In genomic region chr17:7831233-7831632, GRCh38 we compare ENCODE assay signal across 19 cellular contexts. TPM values are rescaled to one million over a fixed set of nuclear protein-coding genes. Genes with fewer than 3 reads are reported as not detected.
DNase-seq lines count a peak whose midpoint lies in the region; ATAC-seq lines count a peak whose summit lies in the region.
"Had no signal": no experiment of that assay in that cellular context is flagged by ENCODE, and none has a peak within 500 bp of the region (broad histone marks: within the 10 kb centered on the region; RNA-seq: fewer than 3 reads in every experiment).

No MANE protein-coding gene starts in this region.

- H3K9me3 ChIP-seq in MG63 = no peaks in the 10 kb centered on the region
- H3K9me3 ChIP-seq: BE2C, Caco-2 had no signal

- no peak overlapping the region for H2BK120ac ChIP-seq in mesendoderm (ENCODE audit: low read depth, low read length)

- peaks cover 28% of the 10 kb centered on the region for H3K4me1 Mint-ChIP-seq in central memory CD8-positive, alpha-beta T cell

- no peak overlapping the region for H3K27ac Mint-ChIP-seq in central memory CD8-positive, alpha-beta T cell (ENCODE audit: low read depth)
- H3K27ac Mint-ChIP-seq: GM23338, HFFc6 had no signal

- no peak overlapping the region for H3K27ac ChIP-seq in mesendoderm (ENCODE audit: low read depth, low read length)

- H2BK15ac ChIP-seq in mesendoderm (replicated peaks; ENCODE audit: low read depth) = no peak overlapping the region

- no peak overlapping the region for H3K9ac ChIP-seq in mesendoderm (ENCODE audit: low read length)

- no peak for DNase-seq in central memory CD8-positive, alpha-beta T cell (ENCODE audit: low spot score in 2 of 2)
- DNase-seq in mesenteric fat pad (ENCODE audit: low spot score) (peak; percentile 43), sciatic nerve (ENCODE audit: low spot score) (peak; percentile 33), putamen (ENCODE audit: low spot score) (no peak), MG63 (no peak), mesendoderm (no peak)
- DNase-seq: BE2C; C1 segment of cervical spinal cord; Caco-2; CD4-positive, CD25-positive, alpha-beta regulatory T cell; DMS153; DMS79; GDM1; H7; HFFc6; IMR-90 had no signal

- H3K27me3 ChIP-seq in MG63 (peaks cover 2% of the 10 kb centered on the region; the same call in 1 of the 2 replicates), mesendoderm (ENCODE audit: insufficient read depth, low read length, poor library complexity) (no peaks in the 10 kb centered on the region)
- H3K27me3 ChIP-seq: BE2C had no signal

- ATAC-seq in central memory CD8-positive, alpha-beta T cell (replicated peaks; ENCODE audit: extremely low read depth, poor library complexity, severe bottlenecking) = no peak
- ATAC-seq in sciatic nerve = no peak
- ATAC-seq: GM23338, HCT116 had no signal

- no peak overlapping the region for H3K56ac ChIP-seq in mesendoderm (ENCODE audit: low read length)

- H3K4me3 ChIP-seq in MG63 (no peak overlapping the region), mesendoderm (ENCODE audit: low read length) (no peak overlapping the region)
- H3K4me3 ChIP-seq: GM23338 had no signal

- H3K4me1 ChIP-seq in mesendoderm (ENCODE audit: control insufficient read depth, low read depth, low read length) = peaks cover 2% of the 10 kb centered on the region

- no peak overlapping the region for H3K4ac ChIP-seq in mesendoderm (ENCODE audit: low read depth, low read length)

- no peaks in the 10 kb centered on the region for H3K9me3 Mint-ChIP-seq in central memory CD8-positive, alpha-beta T cell
- H3K9me3 Mint-ChIP-seq: GM23338, HFFc6 had no signal

- no CpG with 5 or more reads among the region's 7 CpGs for WGBS in mesendoderm (ENCODE audit: extremely low coverage, insufficient coverage, low lambda C conversion rate)

- H2BK5ac ChIP-seq in mesendoderm (ENCODE audit: low read length) = no peak overlapping the region

- no peaks in the 10 kb centered on the region for H3K79me1 ChIP-seq in mesendoderm (ENCODE audit: low read length)

- no peaks in the 10 kb centered on the region for H3K79me2 ChIP-seq in mesendoderm (ENCODE audit: control insufficient read depth, insufficient read depth, low read length)

- no peak overlapping the region for H3K23ac ChIP-seq in mesendoderm (ENCODE audit: low read length)

- H3K18ac ChIP-seq in mesendoderm (ENCODE audit: low read length) = no peak overlapping the region

- peaks cover 7% of the 10 kb centered on the region for H3K27me3 Mint-ChIP-seq in central memory CD8-positive, alpha-beta T cell

- H3K36me3 ChIP-seq in MG63 = no peaks in the 10 kb centered on the region
- no peaks in the 10 kb centered on the region for H3K36me3 ChIP-seq in mesendoderm (ENCODE audit: control insufficient read depth, insufficient read depth, low read length)
- H3K36me3 ChIP-seq: BE2C had no signal

- H4K5ac ChIP-seq in mesendoderm (ENCODE audit: low read length) = no peak overlapping the region

- H3K36me3 Mint-ChIP-seq in central memory CD8-positive, alpha-beta T cell (ENCODE audit: insufficient read depth) = peaks cover 28% of the 10 kb centered on the region
- H3K36me3 Mint-ChIP-seq: CD4-positive, CD25-positive, alpha-beta regulatory T cell had no signal

- H2AK5ac ChIP-seq in mesendoderm (ENCODE audit: low read length) = no peak overlapping the region

- peak overlapping the region; percentile 29 for H3K4me3 Mint-ChIP-seq in central memory CD8-positive, alpha-beta T cell
- H3K4me3 Mint-ChIP-seq: GM23338, HFFc6 had no signal

- no peak overlapping the region for H3K4me2 ChIP-seq in mesendoderm (ENCODE audit: low read length)
- H3K4me2 ChIP-seq: GM23338 had no signal

- intact Hi-C loops in sciatic nerve (cut with DNase I) = no loop called here

- no peak overlapping the region for H4K8ac ChIP-seq in mesendoderm (ENCODE audit: low read depth, low read length)

RNA-seq across cellular contexts. Expression of gene KDM6B, which starts 2.8 kb away (rescaled TPM):
- total RNA-seq in mesenteric fat pad (92.5 TPM), sciatic nerve (41.0 TPM)
- 0.07 and 0.20 TPM in 2 replicates for total RNA-seq in MG63 (2014; rRNA removed; shearing (Covaris generic); ENCODE audit: low replicate concordance)
- polyA plus RNA-seq in mesendoderm (2013, experiment 1 of 2) = 1.9 TPM
- 1.8 TPM for polyA plus RNA-seq in mesendoderm (2013, experiment 2 of 2)

RNA-seq across cellular contexts. Expression of gene TMEM88, which starts 23.6 kb away (rescaled TPM):
- total RNA-seq in mesenteric fat pad (34.2 TPM), sciatic nerve (18.5 TPM)
- not detected in 2 replicates for total RNA-seq in MG63 (2014; rRNA removed; shearing (Covaris generic); ENCODE audit: low replicate concordance)
- polyA plus RNA-seq in mesendoderm (2013, experiment 1 of 2) = 2.9 TPM
- polyA plus RNA-seq in mesendoderm (2013, experiment 2 of 2) = 2.3 TPM
- total RNA-seq: A172, IMR-90 had no signal
- polyA plus RNA-seq: CD4-positive, CD25-positive, alpha-beta regulatory T cell had no signal

RNA-seq across cellular contexts. Expression of gene NAA38, which starts 26.1 kb away (rescaled TPM):
- total RNA-seq in mesenteric fat pad (68.3 TPM), sciatic nerve (53.5 TPM)
- total RNA-seq in MG63 (2014; rRNA removed; shearing (Covaris generic); ENCODE audit: low replicate concordance) = 74.9 and 264 TPM in 2 replicates
- polyA plus RNA-seq in mesendoderm (2013, experiment 1 of 2) = 35.8 TPM
- polyA plus RNA-seq in mesendoderm (2013, experiment 2 of 2) = 33.4 TPM

RNA-seq across cellular contexts. Expression of gene CYB5D1, which starts 26.6 kb away (rescaled TPM):
- total RNA-seq in mesenteric fat pad = 16.7 TPM
- 13.3 TPM for total RNA-seq in sciatic nerve
- 18.2 and 38.2 TPM in 2 replicates for total RNA-seq in MG63 (2014; rRNA removed; shearing (Covaris generic); ENCODE audit: low replicate concordance)
- polyA plus RNA-seq in mesendoderm (2013, experiment 1 of 2) = 12.7 TPM
- polyA plus RNA-seq in mesendoderm (2013, experiment 2 of 2) = 13.3 TPM

RNA-seq across cellular contexts. Expression of gene CHD3, which starts 57.4 kb away (rescaled TPM):
- total RNA-seq in mesenteric fat pad (40.9 TPM), sciatic nerve (138 TPM)
- total RNA-seq in MG63 (2014; rRNA removed; shearing (Covaris generic); ENCODE audit: low replicate concordance) = 49.6 and 51.1 TPM in 2 replicates
- 10.2 TPM for polyA plus RNA-seq in mesendoderm (2013, experiment 1 of 2)
- 10.2 TPM for polyA plus RNA-seq in mesendoderm (2013, experiment 2 of 2)

Comparison
In these comparisons a context has a peak if more than half of its experiments do, and no peak if none do; other contexts are left out.
1. DNase-seq: peak in mesenteric fat pad (single experiment) and sciatic nerve (single experiment); none in central memory CD8-positive, alpha-beta T cell (0 of 2), putamen (single experiment), MG63 (single experiment) and mesendoderm (single experiment).
2. RNA of gene KDM6B, which starts 2.8 kb away (total RNA-seq): 92.5 TPM in mesenteric fat pad (single experiment) and 41.0 TPM in sciatic nerve (single experiment); 0.07 to 0.20 TPM in MG63; every median in the first group is over 10 times any median in the second.
3. RNA of gene TMEM88, which starts 23.6 kb away (total RNA-seq): 34.2 TPM in mesenteric fat pad (single experiment) and 18.5 TPM in sciatic nerve (single experiment); not detected in MG63; every median in the first group is over 10 times any median in the second.